In the genomic region with DNA sequence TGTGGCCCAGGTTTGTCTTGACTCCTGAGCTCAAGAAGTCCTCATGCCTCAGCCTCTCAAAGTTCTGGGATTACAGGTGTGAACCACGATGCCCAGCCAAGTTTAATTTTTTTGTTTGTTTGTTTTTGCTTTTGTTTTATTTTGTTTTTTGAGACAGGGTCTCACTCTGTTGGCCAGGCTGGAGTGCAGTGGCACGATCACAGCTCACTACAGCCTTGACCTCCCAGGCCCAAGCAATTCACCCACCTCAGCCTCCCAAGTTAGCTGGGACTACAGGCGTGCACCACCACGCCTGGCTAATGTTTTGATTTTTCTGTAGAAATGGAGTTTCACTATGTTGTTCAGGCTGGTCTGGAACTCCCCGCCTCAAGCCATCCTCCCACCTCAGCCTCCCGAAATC, we compare ENCODE assay signal across 1 cellular context.
TF ChIP-seq lines count a peak whose summit lies in the region.

No MANE protein-coding gene starts in this region.

TF ChIP-seq in HepG2, 621 proteins besides CTCF, POLR2A, EP300 and RAD21 (continued from another document):
- no peak for TF ChIP-seq WIZ (CRISPR knock-in tag; IDR thresholded peaks at IDR 0.05)
- TF ChIP-seq, protein P1, sequence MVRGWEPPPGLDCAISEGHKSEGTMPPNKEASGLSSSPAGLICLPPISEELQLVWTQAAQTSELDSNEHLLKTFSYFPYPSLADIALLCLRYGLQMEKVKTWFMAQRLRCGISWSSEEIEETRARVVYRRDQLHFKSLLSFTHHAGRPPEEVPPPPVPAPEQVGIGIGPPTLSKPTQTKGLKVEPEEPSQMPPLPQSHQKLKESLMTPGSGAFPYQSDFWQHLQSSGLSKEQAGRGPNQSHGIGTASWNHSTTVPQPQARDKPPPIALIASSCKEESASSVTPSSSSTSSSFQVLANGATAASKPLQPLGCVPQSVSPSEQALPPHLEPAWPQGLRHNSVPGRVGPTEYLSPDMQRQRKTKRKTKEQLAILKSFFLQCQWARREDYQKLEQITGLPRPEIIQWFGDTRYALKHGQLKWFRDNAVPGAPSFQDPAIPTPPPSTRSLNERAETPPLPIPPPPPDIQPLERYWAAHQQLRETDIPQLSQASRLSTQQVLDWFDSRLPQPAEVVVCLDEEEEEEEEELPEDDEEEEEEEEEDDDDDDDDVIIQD (CRISPR knock-in tag; IDR thresholded peaks at IDR 0.05; ENCODE audit: low read depth): no peak
- TF ChIP-seq, protein P2, sequence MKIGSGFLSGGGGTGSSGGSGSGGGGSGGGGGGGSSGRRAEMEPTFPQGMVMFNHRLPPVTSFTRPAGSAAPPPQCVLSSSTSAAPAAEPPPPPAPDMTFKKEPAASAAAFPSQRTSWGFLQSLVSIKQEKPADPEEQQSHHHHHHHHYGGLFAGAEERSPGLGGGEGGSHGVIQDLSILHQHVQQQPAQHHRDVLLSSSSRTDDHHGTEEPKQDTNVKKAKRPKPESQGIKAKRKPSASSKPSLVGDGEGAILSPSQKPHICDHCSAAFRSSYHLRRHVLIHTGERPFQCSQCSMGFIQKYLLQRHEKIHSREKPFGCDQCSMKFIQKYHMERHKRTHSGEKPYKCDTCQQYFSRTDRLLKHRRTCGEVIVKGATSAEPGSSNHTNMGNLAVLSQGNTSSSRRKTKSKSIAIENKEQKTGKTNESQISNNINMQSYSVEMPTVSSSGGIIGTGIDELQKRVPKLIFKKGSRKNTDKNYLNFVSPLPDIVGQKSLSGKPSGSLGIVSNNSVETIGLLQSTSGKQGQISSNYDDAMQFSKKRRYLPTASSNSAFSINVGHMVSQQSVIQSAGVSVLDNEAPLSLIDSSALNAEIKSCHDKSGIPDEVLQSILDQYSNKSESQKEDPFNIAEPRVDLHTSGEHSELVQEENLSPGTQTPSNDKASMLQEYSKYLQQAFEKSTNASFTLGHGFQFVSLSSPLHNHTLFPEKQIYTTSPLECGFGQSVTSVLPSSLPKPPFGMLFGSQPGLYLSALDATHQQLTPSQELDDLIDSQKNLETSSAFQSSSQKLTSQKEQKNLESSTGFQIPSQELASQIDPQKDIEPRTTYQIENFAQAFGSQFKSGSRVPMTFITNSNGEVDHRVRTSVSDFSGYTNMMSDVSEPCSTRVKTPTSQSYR (CRISPR knock-in tag; IDR thresholded peaks at IDR 0.05; ENCODE audit: borderline replicate concordance): no peak
- no peak for TF ChIP-seq ZNF205 (CRISPR knock-in tag; IDR thresholded peaks at IDR 0.05)
- TF ChIP-seq, protein P3, sequence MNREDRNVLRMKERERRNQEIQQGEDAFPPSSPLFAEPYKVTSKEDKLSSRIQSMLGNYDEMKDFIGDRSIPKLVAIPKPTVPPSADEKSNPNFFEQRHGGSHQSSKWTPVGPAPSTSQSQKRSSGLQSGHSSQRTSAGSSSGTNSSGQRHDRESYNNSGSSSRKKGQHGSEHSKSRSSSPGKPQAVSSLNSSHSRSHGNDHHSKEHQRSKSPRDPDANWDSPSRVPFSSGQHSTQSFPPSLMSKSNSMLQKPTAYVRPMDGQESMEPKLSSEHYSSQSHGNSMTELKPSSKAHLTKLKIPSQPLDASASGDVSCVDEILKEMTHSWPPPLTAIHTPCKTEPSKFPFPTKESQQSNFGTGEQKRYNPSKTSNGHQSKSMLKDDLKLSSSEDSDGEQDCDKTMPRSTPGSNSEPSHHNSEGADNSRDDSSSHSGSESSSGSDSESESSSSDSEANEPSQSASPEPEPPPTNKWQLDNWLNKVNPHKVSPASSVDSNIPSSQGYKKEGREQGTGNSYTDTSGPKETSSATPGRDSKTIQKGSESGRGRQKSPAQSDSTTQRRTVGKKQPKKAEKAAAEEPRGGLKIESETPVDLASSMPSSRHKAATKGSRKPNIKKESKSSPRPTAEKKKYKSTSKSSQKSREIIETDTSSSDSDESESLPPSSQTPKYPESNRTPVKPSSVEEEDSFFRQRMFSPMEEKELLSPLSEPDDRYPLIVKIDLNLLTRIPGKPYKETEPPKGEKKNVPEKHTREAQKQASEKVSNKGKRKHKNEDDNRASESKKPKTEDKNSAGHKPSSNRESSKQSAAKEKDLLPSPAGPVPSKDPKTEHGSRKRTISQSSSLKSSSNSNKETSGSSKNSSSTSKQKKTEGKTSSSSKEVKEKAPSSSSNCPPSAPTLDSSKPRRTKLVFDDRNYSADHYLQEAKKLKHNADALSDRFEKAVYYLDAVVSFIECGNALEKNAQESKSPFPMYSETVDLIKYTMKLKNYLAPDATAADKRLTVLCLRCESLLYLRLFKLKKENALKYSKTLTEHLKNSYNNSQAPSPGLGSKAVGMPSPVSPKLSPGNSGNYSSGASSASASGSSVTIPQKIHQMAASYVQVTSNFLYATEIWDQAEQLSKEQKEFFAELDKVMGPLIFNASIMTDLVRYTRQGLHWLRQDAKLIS (CRISPR knock-in tag; IDR thresholded peaks at IDR 0.05): no peak
